Comparison of ENCODE assay signal across 8 cellular contexts in the genomic region with DNA sequence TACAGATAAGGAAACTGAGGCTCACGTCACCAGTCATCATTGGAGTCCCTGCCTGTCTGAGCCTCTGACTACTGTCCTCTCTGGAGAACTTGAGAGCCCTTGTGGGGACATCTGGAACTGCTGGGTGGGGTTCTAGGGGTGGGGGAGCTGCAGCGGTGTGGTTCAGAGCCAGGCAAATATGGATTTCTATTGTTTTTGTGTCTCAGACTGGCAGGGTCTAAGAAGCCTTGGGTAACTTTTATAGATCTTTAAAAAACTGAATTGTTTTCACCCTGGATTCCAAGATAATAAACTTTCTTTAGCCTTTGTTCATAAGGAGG. TPM values are rescaled to one million over a fixed set of nuclear protein-coding genes. Genes with fewer than 3 reads are reported as not detected.
DNase-seq lines count a peak whose midpoint lies in the region; ATAC-seq and TF ChIP-seq lines count a peak whose summit lies in the region.

No MANE protein-coding gene starts in this region.

- H3K27ac ChIP-seq in PC-3 (ENCODE audit: low read length) = peak overlapping the region; percentile 80

- no peaks in the 10 kb centered on the region for H3K79me2 ChIP-seq in PC-3 (ENCODE audit: low read length)

- no peaks in the 10 kb centered on the region for H3K27me3 ChIP-seq in PC-3 (ENCODE audit: low read length)

- no TSS peak for BruUV-seq in PC-3 (replicated peaks; lab: Mats Ljungman, UMichigan)

- H3K4me2 ChIP-seq in PC-3 (ENCODE audit: low read length) = peak overlapping the region; percentile 63

- H2AFZ ChIP-seq in PC-3 (ENCODE audit: low read length) = no peak overlapping the region

- peak overlapping the region; percentile 71 to 89 for H3K4me3 Mint-ChIP-seq in activated T-cell treated with anti-CD3 and anti-CD28 coated beads, Interleukin-2, amount 50 U/mL, for 72 hours
- H3K4me3 Mint-ChIP-seq in chondrocyte (ENCODE audit: unreplicated experiment) = peak overlapping the region; percentile 58
- H3K4me3 Mint-ChIP-seq in natural killer cell treated with Interleukin-12 subunit alpha and Interleukin-12 subunit beta and Interleukin-15 and Interleukin-18, amount 100 ng/mL, for 72 hours = peak overlapping the region; percentile 88

- peak; percentile 30 to 33 for ATAC-seq in activated T-cell treated with anti-CD3 and anti-CD28 coated beads, Interleukin-2, amount 50 U/mL, for 72 hours (replicated peaks in 1 of 2)
- ATAC-seq in PC-3 (0 out of 2 replicates have a peak, but pooled peaks have one; percentile 7), HG03135 (IDR thresholded peaks at IDR 0.05; ENCODE audit: unreplicated experiment) (no peak), HG03025 (IDR thresholded peaks at IDR 0.05; ENCODE audit: low FRiP score, unreplicated experiment) (no peak)
- ATAC-seq in natural killer cell treated with Interleukin-12 subunit alpha and Interleukin-12 subunit beta and Interleukin-15 and Interleukin-18, amount 100 ng/mL, for 72 hours = no peak

- TF ChIP-seq CTCF in PC-3 (conservative IDR thresholded peaks at IDR 0.05; ENCODE audit: low read depth, low read length) = peak; percentile 21; the same call in 1 of the 2 replicates
- TF ChIP-seq CTCF in chondrocyte (IDR thresholded peaks at IDR 0.05) = peak; percentile 65

- H3K4me1 ChIP-seq in PC-3 (ENCODE audit: insufficient read depth, low read length) = peaks cover 47% of the 10 kb centered on the region

- intact Hi-C loops in PC-3 (cut with micrococcal nuclease) (no loop called here), head of caudate nucleus (cut with DNase I) (no loop called here)

- no peaks in the 10 kb centered on the region for H4K20me1 ChIP-seq in PC-3 (ENCODE audit: low read length)

- no peaks in the 10 kb centered on the region for H3K9me3 ChIP-seq in PC-3 (ENCODE audit: low read length)

- no peak overlapping the region for H3K4me3 ChIP-seq in PC-3 (ENCODE audit: low read length)

- peak; percentile 35 to 45 for DNase-seq in activated T-cell treated with anti-CD3 and anti-CD28 coated beads, Interleukin-2, amount 50 U/mL, for 72 hours
- DNase-seq in activated T-cell treated with anti-CD3 and anti-CD28 coated beads, Interleukin-2, amount 50 U/mL, for 1 hour = no peak
- DNase-seq in PC-3 = peak; percentile 21
- no peak for DNase-seq in chondrocyte (ENCODE audit: low spot score)
- DNase-seq in natural killer cell treated with Interleukin-12 subunit alpha and Interleukin-12 subunit beta and Interleukin-15 and Interleukin-18, amount 100 ng/mL, for 72 hours (ENCODE audit: low spot score) = no peak
- DNase-seq in head of caudate nucleus = no peak

- H3K27me3 Mint-ChIP-seq in activated T-cell treated with anti-CD3 and anti-CD28 coated beads, Interleukin-2, amount 50 U/mL, for 72 hours (ENCODE audit: low read depth) = peaks cover under 1% of the 10 kb centered on the region
- H3K27me3 Mint-ChIP-seq in chondrocyte (ENCODE audit: low read depth) = no peaks in the 10 kb centered on the region
- H3K27me3 Mint-ChIP-seq in natural killer cell treated with Interleukin-12 subunit alpha and Interleukin-12 subunit beta and Interleukin-15 and Interleukin-18, amount 100 ng/mL, for 72 hours = peaks cover 0 to under 1% of the 10 kb centered on the region in 2 donors

- POLR2A ChIA-PET in PC-3 (lab: Charles Lee; ENCODE audit: unreplicated experiment) = no interaction called here

- CTCF ChIA-PET in PC-3 (lab: Charles Lee) = no interaction called here

- no peaks in the 10 kb centered on the region for H3K9me3 Mint-ChIP-seq in activated T-cell treated with anti-CD3 and anti-CD28 coated beads, Interleukin-2, amount 50 U/mL, for 72 hours
- no peaks in the 10 kb centered on the region for H3K9me3 Mint-ChIP-seq in chondrocyte (ENCODE audit: low read depth)
- no peaks in the 10 kb centered on the region for H3K9me3 Mint-ChIP-seq in natural killer cell treated with Interleukin-12 subunit alpha and Interleukin-12 subunit beta and Interleukin-15 and Interleukin-18, amount 100 ng/mL, for 72 hours

- H3K4me1 Mint-ChIP-seq in activated T-cell treated with anti-CD3 and anti-CD28 coated beads, Interleukin-2, amount 50 U/mL, for 72 hours (ENCODE audit: low read depth) = peaks cover 68% of the 10 kb centered on the region
- H3K4me1 Mint-ChIP-seq in chondrocyte (ENCODE audit: low read depth) = peaks cover 46% of the 10 kb centered on the region
- peaks cover 63 to 66% of the 10 kb centered on the region in 2 donors for H3K4me1 Mint-ChIP-seq in natural killer cell treated with Interleukin-12 subunit alpha and Interleukin-12 subunit beta and Interleukin-15 and Interleukin-18, amount 100 ng/mL, for 72 hours (ENCODE audit: low read depth in 2 of 2)

- peak overlapping the region; percentile 72 for H3K27ac Mint-ChIP-seq in activated T-cell treated with anti-CD3 and anti-CD28 coated beads, Interleukin-2, amount 50 U/mL, for 72 hours
- H3K27ac Mint-ChIP-seq in chondrocyte (ENCODE audit: unreplicated experiment) = peak overlapping the region; percentile 100
- peak overlapping the region; percentile 76 to 83 for H3K27ac Mint-ChIP-seq in natural killer cell treated with Interleukin-12 subunit alpha and Interleukin-12 subunit beta and Interleukin-15 and Interleukin-18, amount 100 ng/mL, for 72 hours

- no peaks in the 10 kb centered on the region for H3K9me2 ChIP-seq in PC-3 (replicated peaks; ENCODE audit: low read length)

- peak overlapping the region; percentile 72 for H3K9ac ChIP-seq in PC-3 (ENCODE audit: low read length)

- no peaks in the 10 kb centered on the region for H3K36me3 Mint-ChIP-seq in activated T-cell treated with anti-CD3 and anti-CD28 coated beads, Interleukin-2, amount 50 U/mL, for 72 hours (ENCODE audit: insufficient read depth in 2 of 2)
- no peaks in the 10 kb centered on the region for H3K36me3 Mint-ChIP-seq in chondrocyte (ENCODE audit: low read depth)
- H3K36me3 Mint-ChIP-seq in natural killer cell treated with Interleukin-12 subunit alpha and Interleukin-12 subunit beta and Interleukin-15 and Interleukin-18, amount 100 ng/mL, for 72 hours = no peaks in the 10 kb centered on the region

- H3K36me3 ChIP-seq in PC-3 (ENCODE audit: low read depth, low read length) = no peaks in the 10 kb centered on the region

- H3F3A ChIP-seq in PC-3 (ENCODE audit: low read length, unreplicated experiment) = no peaks in the 10 kb centered on the region

RNA-seq across cellular contexts. Expression of gene IER5, which starts 46.9 kb away (rescaled TPM):
- total RNA-seq in activated T-cell treated with anti-CD3 and anti-CD28 coated beads, Interleukin-2, amount 50 U/mL, for 72 hours = 10 to 100 TPM; 71.8 to 72.2 TPM
- 100 and 126 TPM in 2 replicates for total RNA-seq in PC-3 (2014; rRNA removed)
- 15.6 to 23.6 TPM (median 16.6 TPM) in 3 replicates for total RNA-seq in chondrocyte
- 10 to 100 TPM; 57.1 to 91.7 TPM for total RNA-seq in natural killer cell treated with Interleukin-12 subunit alpha and Interleukin-12 subunit beta and Interleukin-15 and Interleukin-18, amount 100 ng/mL, for 72 hours

Comparison
In these comparisons a context has a peak if more than half of its experiments do, and no peak if none do; other contexts are left out.
1. DNase-seq: peak in activated T-cell treated with anti-CD3 and anti-CD28 coated beads, Interleukin-2, amount 50 U/mL, for 72 hours (2 of 2) and PC-3 (single experiment); none in activated T-cell treated with anti-CD3 and anti-CD28 coated beads, Interleukin-2, amount 50 U/mL, for 1 hour (single experiment), chondrocyte (single experiment), natural killer cell treated with Interleukin-12 subunit alpha and Interleukin-12 subunit beta and Interleukin-15 and Interleukin-18, amount 100 ng/mL, for 72 hours (single experiment) and head of caudate nucleus (0 of 42).
2. ATAC-seq: peak in activated T-cell treated with anti-CD3 and anti-CD28 coated beads, Interleukin-2, amount 50 U/mL, for 72 hours (2 of 2) and PC-3 (single experiment); none in natural killer cell treated with Interleukin-12 subunit alpha and Interleukin-12 subunit beta and Interleukin-15 and Interleukin-18, amount 100 ng/mL, for 72 hours (0 of 2), HG03135 (single experiment) and HG03025 (single experiment).
3. Peak in every context shown above with its lines, with median percentiles within 50 percentile points of each other: H3K27ac Mint-ChIP-seq and H3K4me3 Mint-ChIP-seq.